ENCODE assay signal across 27 cellular contexts in the genomic region with DNA sequence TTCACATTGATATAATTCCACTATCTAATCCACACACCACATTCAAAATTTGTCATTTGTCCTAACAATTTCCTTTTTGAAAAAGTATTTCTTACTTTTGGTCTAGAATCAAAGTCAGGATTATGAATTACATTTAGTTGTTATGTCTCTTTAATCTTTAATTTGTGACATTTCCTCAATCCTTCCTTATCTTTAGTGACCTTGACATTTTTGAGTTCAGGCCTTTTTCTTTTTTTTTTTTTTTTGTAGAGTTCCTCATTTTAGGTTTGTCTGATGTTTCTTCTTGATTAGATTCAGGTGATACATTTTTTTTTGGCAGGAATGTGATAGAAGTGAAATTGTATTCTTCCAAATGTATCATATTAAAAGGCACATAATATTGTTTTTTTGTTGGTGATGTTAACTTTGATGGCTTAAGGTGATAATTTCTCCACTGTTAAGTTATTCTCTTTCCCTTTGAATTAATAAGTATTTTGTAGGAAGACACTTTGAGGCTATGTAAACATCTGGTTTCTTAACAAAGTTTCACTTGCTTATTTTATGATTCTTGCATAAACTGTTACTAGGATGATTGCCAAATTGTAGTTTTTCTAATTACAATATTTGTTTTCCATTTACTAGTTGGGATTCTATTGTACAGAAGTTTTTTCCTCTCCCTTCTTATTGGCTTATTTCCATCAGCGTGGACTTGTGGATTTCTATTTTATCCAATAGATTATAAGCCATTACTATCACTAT. TPM values are rescaled to one million over a fixed set of nuclear protein-coding genes. Genes with fewer than 3 reads are reported as not detected.
A peak's percentile ranks its signal among the peaks of the same experiment; 100 is the strongest.
DNase-seq lines count a peak whose midpoint lies in the region; ATAC-seq, FAIRE-seq and TF ChIP-seq lines count a peak whose summit lies in the region.
"Had no signal": no experiment of that assay in that cellular context is flagged by ENCODE, and none has a peak within 500 bp of the region (broad histone marks: within the 10 kb centered on the region; RNA-seq: fewer than 3 reads in every experiment).

No MANE protein-coding gene starts in this region.

- H3K4me1 Mint-ChIP-seq in H9 (peaks cover 17 to 18% of the 10 kb centered on the region in 2 experiments), osteocyte (ENCODE audit: unreplicated experiment) (peaks cover 31% of the 10 kb centered on the region)
- H3K4me1 Mint-ChIP-seq: nephron had no signal

- H3K36me3 Mint-ChIP-seq in H9 (ENCODE audit: insufficient read depth in 1 of 3, low read depth in 3 of 3) (peaks cover 0 to 17% (median 4%) of the 10 kb centered on the region in 3 experiments; a peak in 4 of 7 replicates), osteocyte (ENCODE audit: unreplicated experiment) (peaks cover 6% of the 10 kb centered on the region)

- H3K4me3 ChIP-seq in fibroblast of villous mesenchyme (ENCODE audit: low read depth, low read length): no peak overlapping the region
- H3K4me3 ChIP-seq: BLaER1 treated with 17β-estradiol and CSF1 and Interleukin-3, amounts not matched to agents 10 nM and 100 nM; breast epithelium; ovary; upper lobe of right lung had no signal

- H4K20me1 ChIP-seq in H9 (ENCODE audit: control insufficient read depth, insufficient read depth, insufficient read length): no peaks in the 10 kb centered on the region
- H4K20me1 ChIP-seq: BLaER1 treated with 17β-estradiol and CSF1 and Interleukin-3, amounts not matched to agents 10 nM and 100 nM had no signal

- peaks cover 4 to 10% of the 10 kb centered on the region in 2 experiments; a peak in 4 of 5 replicates for H3K9me3 Mint-ChIP-seq in H9
- H3K9me3 Mint-ChIP-seq in osteocyte (ENCODE audit: unreplicated experiment): no peaks in the 10 kb centered on the region
- H3K9me3 Mint-ChIP-seq: activated T-helper 2 cell treated with anti-CD3 and anti-CD28 coated beads, Interferon-gamma antibody, Interleukin-2, Interleukin-4, amounts not matched to agents 10 μg/mL and 5 μg/mL and 100 μg/mL, durations not matched to agents 14 hours and 24 hours and 36 hours had no signal

- TF ChIP-seq CTCF in D721Med (IDR thresholded peaks at IDR 0.05; ENCODE audit: insufficient read depth, missing control alignments): no peak
- TF ChIP-seq CTCF in H9 (conservative IDR thresholded peaks at IDR 0.05): no peak
- TF ChIP-seq CTCF in fibroblast of villous mesenchyme (IDR thresholded peaks at IDR 0.05; ENCODE audit: insufficient read depth, low read depth, low read length): no peak
- TF ChIP-seq CTCF in osteocyte (IDR thresholded peaks at IDR 0.05): no peak

- H3K27ac ChIP-seq in H9 (ENCODE audit: insufficient read length, low read depth, low read length): no peak overlapping the region
- H3K27ac ChIP-seq: BLaER1 treated with 17β-estradiol and CSF1 and Interleukin-3, amounts not matched to agents 10 nM and 100 nM; breast epithelium; KMS-11; ovary; upper lobe of right lung had no signal

- FAIRE-seq in D721Med (lab: Jason Lieb, UNC): peak; percentile 21

- no peak overlapping the region for H2BK20ac ChIP-seq in H9 (ENCODE audit: low read depth, low read length, poor library complexity, severe bottlenecking)

- H3K79me2 ChIP-seq in H9 (ENCODE audit: insufficient read depth, low read length): peaks cover 2% of the 10 kb centered on the region; the same call in 1 of the 2 replicates

- no peaks in the 10 kb centered on the region for H3K27me3 Mint-ChIP-seq in H9 (ENCODE audit: low read depth)
- no peaks in the 10 kb centered on the region for H3K27me3 Mint-ChIP-seq in osteocyte (ENCODE audit: unreplicated experiment)

- no peak overlapping the region for H3K9ac ChIP-seq in H9 (ENCODE audit: extremely low read depth, insufficient read length, low read length)
- H3K9ac ChIP-seq: BLaER1 treated with 17β-estradiol and CSF1 and Interleukin-3, amounts not matched to agents 10 nM and 100 nM; KMS-11 had no signal

- ATAC-seq in HG02870 (IDR thresholded peaks at IDR 0.05; ENCODE audit: unreplicated experiment): no peak
- ATAC-seq in GM19023 (IDR thresholded peaks at IDR 0.05; ENCODE audit: unreplicated experiment): no peak
- ATAC-seq: left lobe of liver, T-helper 17 cell, upper lobe of right lung had no signal

- H3K23me2 ChIP-seq in H9 (ENCODE audit: insufficient read length, low read depth, low read length, poor library complexity, severe bottlenecking): no peaks in the 10 kb centered on the region

- H2AFZ ChIP-seq in H9 (ENCODE audit: low read length): no peak overlapping the region

- H2BK12ac ChIP-seq in H9 (ENCODE audit: insufficient read length, low read depth, low read length): no peak overlapping the region

- H4K91ac ChIP-seq in H9 (ENCODE audit: insufficient read length, low read depth, low read length): no peak overlapping the region

- no peak overlapping the region for H4K5ac ChIP-seq in H9 (ENCODE audit: insufficient read length, low read depth, low read length)

- H3K23ac ChIP-seq in H9 (ENCODE audit: insufficient read length, low read depth, low read length): no peak overlapping the region

- WGBS in H9 (ENCODE audit: extremely low coverage, insufficient read length, low lambda C conversion rate): no CpG with 5 or more reads among the region's 1 CpG

- no peak overlapping the region for H3K4me3 Mint-ChIP-seq in H9
- H3K4me3 Mint-ChIP-seq in osteocyte (ENCODE audit: unreplicated experiment): no peak overlapping the region
- H3K4me3 Mint-ChIP-seq: activated CD4-positive, alpha-beta memory T cell treated with anti-CD3 and anti-CD28 coated beads, Interleukin-2, amount 10 ng/mL, durations not matched to agents 7 days and 5 days; activated naive CD4-positive, alpha-beta T cell treated with anti-CD3 and anti-CD28 coated beads, Interleukin-2, amount 50 U/mL, for 24 hours; nephron; T-helper 17 cell had no signal

- no peak overlapping the region for H2AK5ac ChIP-seq in H9 (ENCODE audit: insufficient read length, low read length)

- no peak overlapping the region for H3K4me2 ChIP-seq in H9 (ENCODE audit: insufficient read depth, insufficient read length, low read length)
- H3K4me2 ChIP-seq: KMS-11 had no signal

- no peak overlapping the region for H3K56ac ChIP-seq in H9 (ENCODE audit: insufficient read length, low read depth, low read length)

- H3K9me3 ChIP-seq in H9 (ENCODE audit: control insufficient read depth, low read depth, low read length): no peaks in the 10 kb centered on the region
- H3K9me3 ChIP-seq: BLaER1 treated with 17β-estradiol and CSF1 and Interleukin-3, amounts not matched to agents 10 nM and 100 nM; breast epithelium; ovary; upper lobe of right lung had no signal

- H4K8ac ChIP-seq in H9 (replicated peaks; ENCODE audit: insufficient read length, low read depth, low read length): no peak overlapping the region

- H2BK15ac ChIP-seq in H9 (ENCODE audit: low read depth, low read length): no peak overlapping the region

- no peak overlapping the region for H3T11ph ChIP-seq in H9 (ENCODE audit: low read length)

- DNase-seq in D721Med (ENCODE audit: insufficient read length, low spot score) (no peak), H9 (no peak), OCI-M1 (lab: John Stamatoyannopoulos, UW) (peak; percentile 54), fibroblast of villous mesenchyme (ENCODE audit: low read depth) (peak; percentile 53), osteocyte (ENCODE audit: extremely low spot score, unreplicated experiment) (no peak), NCI-H2081 treated with DMSO at 0.1 percent for 48 hours (lab: John Stamatoyannopoulos, UW) (no peak)
- DNase-seq: activated CD4-positive, alpha-beta memory T cell treated with anti-CD3 and anti-CD28 coated beads, Interleukin-2, amount 10 ng/mL, durations not matched to agents 7 days and 5 days; activated CD4-positive, alpha-beta T cell treated with anti-CD3 and anti-CD28 coated beads for 1 hour; anterior cingulate cortex; COR-L47; NCI-H146; NCI-H446; NCI-H774; ovary; stimulated activated CD4-positive, alpha-beta T cell treated with anti-CD3 and anti-CD28 coated beads, Interleukin-1b, Interleukin-23, amount 100 ng/mL, for 48 hours; stimulated activated naive CD4-positive, alpha-beta T cell treated with Interleukin-2 at 50 U/mL for 16 hours; T-helper 17 cell; upper lobe of right lung had no signal

- peaks cover 4% of the 10 kb centered on the region; the same call in 1 of the 2 replicates for H3K4me1 ChIP-seq in H9 (ENCODE audit: insufficient read depth, low read length)
- H3K4me1 ChIP-seq: breast epithelium, upper lobe of right lung had no signal

- no peak overlapping the region for H3K4ac ChIP-seq in H9 (ENCODE audit: low read depth, low read length)

- no peaks in the 10 kb centered on the region for H3K27me3 ChIP-seq in H9 (ENCODE audit: insufficient read depth, low read length)
- H3K27me3 ChIP-seq: BLaER1 treated with 17β-estradiol and CSF1 and Interleukin-3, amounts not matched to agents 10 nM and 100 nM; breast epithelium; ovary; upper lobe of right lung had no signal

- no peak overlapping the region for H2BK120ac ChIP-seq in H9 (ENCODE audit: low read depth, low read length, poor library complexity, severe bottlenecking)

- no peak overlapping the region for H3K18ac ChIP-seq in H9 (ENCODE audit: insufficient read length, low read depth, low read length)

- H3K27ac Mint-ChIP-seq in H9: peak overlapping the region in 2 of 3 experiments; percentile 15 to 20; a peak in 1 of 7 replicates
- no peak overlapping the region for H3K27ac Mint-ChIP-seq in osteocyte (ENCODE audit: unreplicated experiment)
- H3K27ac Mint-ChIP-seq: activated CD4-positive, alpha-beta memory T cell treated with anti-CD3 and anti-CD28 coated beads, Interleukin-2, amount 10 ng/mL, durations not matched to agents 7 days and 5 days; activated naive CD4-positive, alpha-beta T cell treated with anti-CD3 and anti-CD28 coated beads, Interleukin-2, amount 50 U/mL, for 24 hours; activated T-helper 2 cell treated with anti-CD3 and anti-CD28 coated beads, Interferon-gamma antibody, Interleukin-2, Interleukin-4, amounts not matched to agents 10 μg/mL and 5 μg/mL and 100 μg/mL, durations not matched to agents 14 hours and 24 hours and 36 hours; nephron; T-helper 17 cell had no signal

- no peak overlapping the region for H2BK5ac ChIP-seq in H9 (ENCODE audit: insufficient read length, low read length)

- peaks cover 6% of the 10 kb centered on the region for H3K79me1 ChIP-seq in H9 (ENCODE audit: insufficient read depth, low read depth, low read length, poor library complexity, severe bottlenecking)

- no peak overlapping the region for H3K14ac ChIP-seq in H9 (ENCODE audit: insufficient read depth, low read length)

RNA-seq across cellular contexts. Expression of gene SLC35G2, which starts 16.3 kb away (rescaled TPM):
- 5.4 and 6.6 TPM in 2 replicates for total RNA-seq in H9 (2021)
- total RNA-seq in fibroblast of villous mesenchyme: 5.8 and 17.3 TPM in 2 replicates
- total RNA-seq in osteocyte: 7.1 and 7.3 TPM in 2 replicates

RNA-seq across cellular contexts. Expression of gene NCK1, which starts 26.8 kb away (rescaled TPM):
- total RNA-seq in H9 (2021) (26.4 and 27.5 TPM in 2 replicates), fibroblast of villous mesenchyme (47.0 and 66.1 TPM in 2 replicates), osteocyte (37.3 and 38.6 TPM in 2 replicates)

Comparison
In these comparisons a context has a peak if more than half of its experiments do, and no peak if none do; other contexts are left out.
1. DNase-seq: peak in OCI-M1 (single experiment) and fibroblast of villous mesenchyme (single experiment); none in D721Med (single experiment), H9 (single experiment), osteocyte (single experiment) and NCI-H2081 treated with DMSO at 0.1 percent for 48 hours (single experiment).